In genomic region chr18:56210466-56210865, GRCh38 we compare ENCODE assay signal across 34 cellular contexts.
"Had no signal": no experiment of that assay in that cellular context is flagged by ENCODE, and none has a peak within 500 bp of the region (broad histone marks: within the 10 kb centered on the region; RNA-seq: fewer than 3 reads in every experiment).

No MANE protein-coding gene starts in this region.

- H3K27me3 ChIP-seq: SJSA1 had no signal

- H3K27ac Mint-ChIP-seq: activated CD4-positive, alpha-beta T cell treated with anti-CD3 and anti-CD28 coated beads for 36 hours; activated CD4-positive, alpha-beta T cell treated with anti-CD3 and anti-CD28 coated beads, Interleukin-2, amount 10 ng/mL, durations not matched to agents 7 days and 5 days; activated CD8-positive, alpha-beta T cell treated with anti-CD3 and anti-CD28 coated beads, Interleukin-2, amount 10 ng/mL, durations not matched to agents 7 days and 5 days; activated naive CD8-positive, alpha-beta T cell treated with anti-CD3 and anti-CD28 coated beads, Interleukin-2, amount 10 ng/mL, durations not matched to agents 7 days and 5 days; activated T-cell treated with anti-CD3 and anti-CD28 coated beads, Interleukin-2, amount 50 U/mL, for 24 hours; activated T-helper 1 cell treated with anti-CD3 and anti-CD28 coated beads, Interleukin-12 subunit alpha, Interleukin-12 subunit beta, Interleukin-2, Interleukin-4 antibody, amounts not matched to agents 30 ng/mL and 10 ng/mL and 1 ng/mL, durations not matched to agents 14 hours and 24 hours and 36 hours; brain; T-helper 1 cell treated with Interleukin-12 subunit alpha and Interleukin-12 subunit beta and Interleukin-4 antibody, amounts not matched to agents 30 μg/mL and 1 μg/mL, for 36 hours; T-helper 2 cell treated with Interferon-gamma antibody and Interleukin-4, amounts not matched to agents 5 μg/mL and 100 μg/mL, for 36 hours; WTC11 had no signal

- H3K27ac ChIP-seq: KMS-11, SJSA1 had no signal

- H3K4me1 Mint-ChIP-seq: activated CD4-positive, alpha-beta T cell treated with anti-CD3 and anti-CD28 coated beads for 36 hours; activated CD4-positive, alpha-beta T cell treated with anti-CD3 and anti-CD28 coated beads, Interleukin-2, amount 10 ng/mL, durations not matched to agents 7 days and 5 days; activated naive CD8-positive, alpha-beta T cell treated with anti-CD3 and anti-CD28 coated beads, Interleukin-2, amount 10 ng/mL, durations not matched to agents 7 days and 5 days; brain had no signal

- H3K4me3 ChIP-seq: SJSA1 had no signal

- FAIRE-seq: bronchial epithelial cell, TTC549 had no signal

- DNase-seq: activated CD4-positive, alpha-beta T cell treated with anti-CD3 and anti-CD28 coated beads for 36 hours; activated CD4-positive, alpha-beta T cell treated with anti-CD3 and anti-CD28 coated beads, Interleukin-2, amount 10 ng/mL, durations not matched to agents 7 days and 5 days; activated CD4-positive, alpha-beta T cell treated with anti-CD3 and anti-CD28 coated beads, Interleukin-2, amount 50 U/mL, for 48 hours; activated CD8-positive, alpha-beta T cell treated with anti-CD3 and anti-CD28 coated beads, Interleukin-2, amount 10 ng/mL, durations not matched to agents 7 days and 5 days; activated gamma-delta T cell treated with Interleukin-2 at 50 U/mL for 16 hours; activated naive CD4-positive, alpha-beta T cell treated with anti-CD3 and anti-CD28 coated beads, Interleukin-2, amount 50 U/mL, for 16 hours; activated naive CD8-positive, alpha-beta T cell treated with anti-CD3 and anti-CD28 coated beads, Interleukin-2, amount 10 ng/mL, durations not matched to agents 7 days and 5 days; activated T-cell treated with anti-CD3 and anti-CD28 coated beads, Interleukin-2, amount 50 U/mL, for 24 hours; amygdala; central memory CD4-positive, alpha-beta T cell; NCI-H1092 treated with DMSO at 0.1 percent for 48 hours; NCI-H1417; NCI-H146; NCI-H187; NCI-H2029 treated with DMSO at 0.1 percent for 48 hours; NCI-H2107; NCI-H2171; NCI-H446; NCI-H510A treated with DMSO at 0.1 percent for 48 hours; NCI-H526 treated with DMSO at 0.1 percent for 48 hours; NCI-H774; SHP77 treated with DMSO at 0.1 percent for 48 hours; SK-N-SH had no signal

- ATAC-seq: activated CD4-positive, alpha-beta T cell treated with anti-CD3 and anti-CD28 coated beads for 36 hours; activated CD4-positive, CD25-positive, alpha-beta regulatory T cell treated with anti-CD3 and anti-CD28 coated beads, Interleukin-2, amount 50 U/mL, for 24 hours; activated CD8-positive, alpha-beta T cell treated with anti-CD3 and anti-CD28 coated beads, Interleukin-2, amount 10 ng/mL, durations not matched to agents 7 days and 5 days; Panc1; WTC11 had no signal

- H3K4me3 Mint-ChIP-seq: activated CD4-positive, alpha-beta T cell treated with anti-CD3 and anti-CD28 coated beads for 36 hours; activated CD4-positive, alpha-beta T cell treated with anti-CD3 and anti-CD28 coated beads, Interleukin-2, amount 10 ng/mL, durations not matched to agents 7 days and 5 days; activated CD8-positive, alpha-beta T cell treated with anti-CD3 and anti-CD28 coated beads, Interleukin-2, amount 10 ng/mL, durations not matched to agents 7 days and 5 days; activated naive CD8-positive, alpha-beta T cell treated with anti-CD3 and anti-CD28 coated beads, Interleukin-2, amount 10 ng/mL, durations not matched to agents 7 days and 5 days; activated T-cell treated with anti-CD3 and anti-CD28 coated beads, Interleukin-2, amount 50 U/mL, for 24 hours; activated T-helper 1 cell treated with anti-CD3 and anti-CD28 coated beads, Interleukin-12 subunit alpha, Interleukin-12 subunit beta, Interleukin-2, Interleukin-4 antibody, amounts not matched to agents 30 ng/mL and 10 ng/mL and 1 ng/mL, durations not matched to agents 14 hours and 24 hours and 36 hours; brain; T-helper 1 cell treated with Interleukin-12 subunit alpha and Interleukin-12 subunit beta and Interleukin-4 antibody, amounts not matched to agents 30 μg/mL and 1 μg/mL, for 36 hours; T-helper 2 cell treated with Interferon-gamma antibody and Interleukin-4, amounts not matched to agents 5 μg/mL and 100 μg/mL, for 36 hours; WTC11 had no signal

- H3K9me3 ChIP-seq: SJSA1, SK-N-SH had no signal

- H3K27me3 Mint-ChIP-seq: activated CD4-positive, alpha-beta T cell treated with anti-CD3 and anti-CD28 coated beads for 36 hours; activated CD4-positive, alpha-beta T cell treated with anti-CD3 and anti-CD28 coated beads, Interleukin-2, amount 10 ng/mL, durations not matched to agents 7 days and 5 days; activated naive CD8-positive, alpha-beta T cell treated with anti-CD3 and anti-CD28 coated beads, Interleukin-2, amount 10 ng/mL, durations not matched to agents 7 days and 5 days; activated T-cell treated with anti-CD3 and anti-CD28 coated beads, Interleukin-2, amount 50 U/mL, for 24 hours had no signal

- H3K9ac ChIP-seq: KMS-11, SK-N-SH had no signal

- H3K36me3 Mint-ChIP-seq: activated naive CD8-positive, alpha-beta T cell treated with anti-CD3 and anti-CD28 coated beads, Interleukin-2, amount 10 ng/mL, durations not matched to agents 7 days and 5 days; brain; WTC11 had no signal

- H3K36me3 ChIP-seq: SJSA1 had no signal

- H3K4me2 ChIP-seq: KMS-11, SK-N-SH had no signal
